In the genomic region with DNA sequence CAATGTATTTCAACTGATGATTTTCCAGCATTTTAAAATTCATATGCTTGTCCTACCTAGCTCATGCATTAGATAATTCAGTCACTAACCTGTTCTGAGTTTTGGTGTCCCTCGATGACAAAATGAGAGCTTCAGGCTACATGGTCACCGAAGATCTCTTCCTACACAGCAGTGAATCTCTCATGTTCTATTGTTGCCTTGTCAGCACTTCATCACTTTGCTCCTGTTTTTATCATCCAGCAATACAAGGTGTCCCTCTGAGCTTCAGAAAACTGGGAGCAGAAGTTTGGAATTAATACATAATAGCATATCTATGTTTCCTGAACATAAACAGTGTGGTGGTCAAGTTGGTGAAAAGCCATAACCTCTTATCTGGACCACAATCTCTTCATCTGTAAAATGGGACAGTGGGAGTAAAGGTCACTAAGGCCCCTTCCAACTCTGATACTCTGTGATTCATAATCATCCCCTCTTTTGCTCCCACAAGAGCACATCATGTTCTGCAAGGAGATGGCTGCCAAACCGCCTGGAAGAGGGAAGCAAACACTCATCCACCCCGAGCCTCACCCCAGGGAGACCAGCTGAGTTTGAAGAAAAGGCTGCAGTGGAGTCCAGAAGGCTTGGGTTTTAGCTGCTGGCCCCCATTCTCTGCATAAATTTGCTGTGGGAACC, we compare ENCODE assay signal across 25 cellular contexts.
A peak's percentile ranks its signal among the peaks of the same experiment; 100 is the strongest.
DNase-seq lines count a peak whose midpoint lies in the region; ATAC-seq, FAIRE-seq and TF ChIP-seq lines count a peak whose summit lies in the region.
"Had no signal": no experiment of that assay in that cellular context is flagged by ENCODE, and none has a peak within 500 bp of the region (broad histone marks: within the 10 kb centered on the region; RNA-seq: fewer than 3 reads in every experiment).

No MANE protein-coding gene starts in this region.

- peaks cover 8% of the 10 kb centered on the region for H3K9me3 Mint-ChIP-seq in MCF 10A (ENCODE audit: unreplicated experiment)
- H3K9me3 Mint-ChIP-seq: activated T-cell treated with anti-CD3 and anti-CD28 coated beads, Interleukin-2, amount 50 U/mL, for 4 hours; CD4-positive, alpha-beta memory T cell; IgD-negative memory B cell; nephron progenitor cell had no signal

- H3K36me3 ChIP-seq in breast epithelium, result no peaks in the 10 kb centered on the region
- no peaks in the 10 kb centered on the region for H3K36me3 ChIP-seq in pancreas
- H3K36me3 ChIP-seq in uterus, result no peaks in the 10 kb centered on the region
- H3K36me3 ChIP-seq: MG63 had no signal

- H3K4me3 Mint-ChIP-seq in MCF 10A (ENCODE audit: unreplicated experiment), result no peak overlapping the region
- H3K4me3 Mint-ChIP-seq: activated T-cell treated with anti-CD3 and anti-CD28 coated beads, Interleukin-2, amount 50 U/mL, for 4 hours; CD4-positive, alpha-beta memory T cell; IgD-negative memory B cell; nephron progenitor cell; stimulated activated memory B cell treated with anti-CD40 and anti-IgM and Interleukin-4, amounts not matched to agents 10 μg/mL and 1 μg/mL and 100 μg/mL, for 72 hours had no signal

- TF ChIP-seq CTCF in breast epithelium (IDR thresholded peaks at IDR 0.05), result no peak
- TF ChIP-seq CTCF in MCF 10A (IDR thresholded peaks at IDR 0.05; ENCODE audit: unreplicated experiment), result no peak
- no peak for TF ChIP-seq CTCF in pancreas (IDR thresholded peaks at IDR 0.05)
- no peak for TF ChIP-seq CTCF in uterus (IDR thresholded peaks at IDR 0.05)

- no peaks in the 10 kb centered on the region for H3K27me3 Mint-ChIP-seq in MCF 10A (ENCODE audit: insufficient read depth, unreplicated experiment)

- H3K4me3 ChIP-seq in breast epithelium, result no peak overlapping the region
- no peak overlapping the region for H3K4me3 ChIP-seq in pancreas
- no peak overlapping the region for H3K4me3 ChIP-seq in uterus
- H3K4me3 ChIP-seq: MG63, mucosa of descending colon had no signal

- H3K9me3 ChIP-seq in breast epithelium, result no peaks in the 10 kb centered on the region
- H3K9me3 ChIP-seq in pancreas, result no peaks in the 10 kb centered on the region
- no peaks in the 10 kb centered on the region for H3K9me3 ChIP-seq in uterus
- H3K9me3 ChIP-seq: MG63, mucosa of descending colon had no signal

- 90 to 93% methylated on average over 4 of the region's 4 CpGs for WGBS in pancreas, 2 donors

- no peak overlapping the region for H3K27ac Mint-ChIP-seq in MCF 10A (ENCODE audit: low read depth, unreplicated experiment)
- H3K27ac Mint-ChIP-seq: CD4-positive, alpha-beta memory T cell; nephron progenitor cell; stimulated activated memory B cell treated with anti-CD40 and anti-IgM and Interleukin-4, amounts not matched to agents 10 μg/mL and 1 μg/mL and 100 μg/mL, for 72 hours had no signal

- no peak for TF ChIP-seq POLR2A in breast epithelium (IDR thresholded peaks at IDR 0.05)
- no peak for TF ChIP-seq POLR2A in uterus (IDR thresholded peaks at IDR 0.05)

- no peaks in the 10 kb centered on the region for H3K4me1 ChIP-seq in breast epithelium
- H3K4me1 ChIP-seq in pancreas, result peaks cover 0 to 4% (median 0%) of the 10 kb centered on the region in 3 donors
- no peaks in the 10 kb centered on the region for H3K4me1 ChIP-seq in uterus

- peak overlapping the region; percentile 30 to 67 for H3K27ac ChIP-seq in breast epithelium
- no peak overlapping the region for H3K27ac ChIP-seq in pancreas
- peak overlapping the region; percentile 50 to 61 for H3K27ac ChIP-seq in uterus
- H3K27ac ChIP-seq: 22Rv1, parathyroid adenoma had no signal

- no TSS peak for BruUV-seq in MCF 10A (replicated peaks; lab: Mats Ljungman, UMichigan)

- ATAC-seq in Right ventricle myocardium superior (ENCODE audit: poor library complexity) (peak; percentile 84), pancreas (peak in 3 of 4 donors; percentile 41 to 51 (median 51)), GM18498 (IDR thresholded peaks at IDR 0.05; ENCODE audit: unreplicated experiment) (no peak)
- ATAC-seq: activated T-cell treated with anti-CD3 and anti-CD28 coated beads, Interleukin-2, amount 50 U/mL, for 4 hours; HCT116; mucosa of descending colon; stimulated activated memory B cell treated with anti-CD40 and anti-IgM and Interleukin-4, amounts not matched to agents 10 μg/mL and 1 μg/mL and 100 μg/mL, for 72 hours had no signal

- H3K36me3 Mint-ChIP-seq in MCF 10A (ENCODE audit: insufficient read depth, unreplicated experiment), result no peaks in the 10 kb centered on the region
- H3K36me3 Mint-ChIP-seq: CD4-positive, alpha-beta memory T cell; IgD-negative memory B cell; stimulated activated memory B cell treated with anti-CD40 and anti-IgM and Interleukin-4, amounts not matched to agents 10 μg/mL and 1 μg/mL and 100 μg/mL, for 72 hours had no signal

- DNase-seq in breast epithelium (ENCODE audit: low spot score in 2 of 2), result no peak
- no peak for DNase-seq in MCF 10A (ENCODE audit: unreplicated experiment)
- DNase-seq in Right ventricle myocardium superior, result peak; percentile 79
- peak in 3 of 6 donors; percentile 17 to 36 (median 22) for DNase-seq in pancreas
- peak; percentile 80 to 81 for DNase-seq in uterus
- DNase-seq in activated CD4-positive, alpha-beta T cell treated with anti-CD3 and anti-CD28 coated beads, Interleukin-2, amount 50 U/mL, for 48 hours, result no peak
- no peak for DNase-seq in activated CD8-positive, alpha-beta memory T cell treated with anti-CD3 and anti-CD28 coated beads for 24 hours
- DNase-seq: activated CD4-positive, CD25-positive, alpha-beta regulatory T cell; activated naive CD4-positive, alpha-beta T cell treated with Interleukin-2 at 50 U/mL for 16 hours; activated T-cell treated with anti-CD3 and anti-CD28 coated beads, Interleukin-2, amount 50 U/mL, for 4 hours; CD4-positive, alpha-beta memory T cell; effector CD4-positive, alpha-beta T cell; MG63; mucosa of descending colon; NCI-H1417; NCI-H510A; nephron progenitor cell; RPMI8226; small intestine had no signal

- CTCF ChIA-PET in MCF 10A (lab: Yijun Ruan, JAX), result interaction anchor here (0.9 to 1.1 kb wide), 2 partner anchors 26 to 27 kb away, joined by 3 read pairs; no protein-coding TSS in a partner anchor

- no peaks in the 10 kb centered on the region for H3K27me3 ChIP-seq in breast epithelium
- H3K27me3 ChIP-seq in pancreas, result no peaks in the 10 kb centered on the region
- no peaks in the 10 kb centered on the region for H3K27me3 ChIP-seq in uterus

- POLR2A ChIA-PET in MCF 10A (lab: Yijun Ruan, JAX), result interaction anchor here (0.6 kb wide), 1 partner anchor 12 kb away, joined by 4 read pairs; no protein-coding TSS in a partner anchor

- FAIRE-seq in pancreas (lab: Jason Lieb, UNC), result no peak
- FAIRE-seq: small intestine had no signal

- H3K4me1 Mint-ChIP-seq in MCF 10A (ENCODE audit: insufficient read depth, unreplicated experiment), result peaks cover 4% of the 10 kb centered on the region
- H3K4me1 Mint-ChIP-seq: CD4-positive, alpha-beta memory T cell; IgD-negative memory B cell; stimulated activated memory B cell treated with anti-CD40 and anti-IgM and Interleukin-4, amounts not matched to agents 10 μg/mL and 1 μg/mL and 100 μg/mL, for 72 hours had no signal

- intact Hi-C loops in breast epithelium (cut with DNase I; ENCODE audit: low total_unique reads) (loop anchor here (5.0 kb wide), 1 partner anchor 107 kb away; no protein-coding TSS in a partner anchor), MCF 10A (cut with micrococcal nuclease) (no loop called here), Right ventricle myocardium superior (cut with DNase I) (no loop called here), pancreas (cut with DNase I) (no loop called here), uterus (cut with DNase I; ENCODE audit: low total_unique reads) (no loop called here)

Comparison
In these comparisons a context has a peak if more than half of its experiments do, and no peak if none do; other contexts are left out.
1. DNase-seq: peak in Right ventricle myocardium superior (single experiment) and uterus (2 of 2); none in breast epithelium (0 of 2), MCF 10A (single experiment), activated CD4-positive, alpha-beta T cell treated with anti-CD3 and anti-CD28 coated beads, Interleukin-2, amount 50 U/mL, for 48 hours (0 of 2) and activated CD8-positive, alpha-beta memory T cell treated with anti-CD3 and anti-CD28 coated beads for 24 hours (single experiment).
2. H3K27ac ChIP-seq: peak in breast epithelium (2 of 2) and uterus (2 of 2); none in pancreas (0 of 4).